In genomic region chr1:89475269-89475668, GRCh38 we compare ENCODE assay signal across 11 cellular contexts.
"Had no signal": no experiment of that assay in that cellular context is flagged by ENCODE, and none has a peak within 500 bp of the region (broad histone marks: within the 10 kb centered on the region; RNA-seq: fewer than 3 reads in every experiment).

No MANE protein-coding gene starts in this region.

- H3K27ac ChIP-seq: adrenal gland, ascending aorta, body of pancreas, brain microvascular endothelial cell, breast epithelium, cardiac muscle cell had no signal

- H3K9me3 ChIP-seq: adrenal gland, ascending aorta had no signal

- H3K4me3 ChIP-seq: adrenal gland, ascending aorta, body of pancreas, breast epithelium, cardiac muscle cell had no signal

- H3K36me3 ChIP-seq: adrenal gland, ascending aorta, brain microvascular endothelial cell, breast epithelium, cardiac muscle cell had no signal

- ATAC-seq: activated naive CD4-positive, alpha-beta T cell treated with anti-CD3 and anti-CD28 coated beads, Interleukin-2, amount 50 U/mL, for 72 hours; activated naive CD8-positive, alpha-beta T cell treated with anti-CD3 and anti-CD28 coated beads, Interleukin-2, amount 50 U/mL, for 24 hours; activated T-cell treated with anti-CD3 and anti-CD28 coated beads, Interleukin-2, amount 50 U/mL, for 4 hours; activated T-cell treated with anti-CD3 and anti-CD28 coated beads, Interleukin-2, amount 50 U/mL, for 72 hours; activated T-helper 17 cell treated with anti-CD3 and anti-CD28 coated beads, Interleukin-2, amount 50 U/mL, for 72 hours; body of pancreas had no signal

- H3K4me1 ChIP-seq: adrenal gland, ascending aorta, body of pancreas, breast epithelium had no signal
